21 cellular contexts compared by ENCODE assay signal in the genomic region with DNA sequence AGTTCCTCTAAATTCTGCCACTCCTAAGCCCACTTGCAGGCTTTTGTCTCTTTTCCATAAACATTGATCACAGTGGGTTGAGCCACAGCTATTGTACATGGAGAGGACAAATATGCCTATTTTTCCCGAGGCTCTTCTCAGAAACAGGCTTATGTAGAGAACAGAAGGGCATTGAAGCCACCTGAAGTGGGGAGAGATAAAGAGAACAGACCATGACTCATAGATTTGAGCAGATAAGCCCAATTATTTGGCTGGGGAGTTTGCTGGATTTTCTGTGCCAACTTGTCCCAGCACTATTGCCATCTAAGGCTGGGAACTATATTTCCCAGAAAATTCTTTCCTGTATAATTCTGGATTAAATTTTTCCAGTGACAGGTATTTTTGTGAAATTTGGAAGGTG.
"Had no signal": no experiment of that assay in that cellular context is flagged by ENCODE, and none has a peak within 500 bp of the region (broad histone marks: within the 10 kb centered on the region; RNA-seq: fewer than 3 reads in every experiment).

No MANE protein-coding gene starts in this region.

- DNase-seq: activated CD4-positive, alpha-beta memory T cell treated with anti-CD3 and anti-CD28 coated beads, Interleukin-2, amount 10 ng/mL, durations not matched to agents 7 days and 5 days; activated CD4-positive, alpha-beta T cell treated with anti-CD3 and anti-CD28 coated beads, Interleukin-2, amount 10 ng/mL, durations not matched to agents 24 days and 14 days; activated effector memory CD4-positive, alpha-beta T cell treated with anti-CD3 and anti-CD28 coated beads, Interleukin-2, amount 50 U/mL, for 16 hours; activated naive CD4-positive, alpha-beta T cell treated with anti-CD3 and anti-CD28 coated beads, Interleukin-2, amount 50 U/mL, for 16 hours; activated naive CD8-positive, alpha-beta T cell treated with anti-CD3 and anti-CD28 coated beads, Interleukin-2, amount 50 U/mL, for 24 hours; activated T-cell treated with anti-CD3 and anti-CD28 coated beads, Interleukin-2, amount 50 U/mL, for 72 hours; effector CD4-positive, alpha-beta T cell; erythroblast; foreskin fibroblast; kidney; left lung; naive thymus-derived CD8-positive, alpha-beta T cell; retina; stimulated activated CD4-positive, alpha-beta T cell treated with anti-CD3 and anti-CD28 coated beads, Interleukin-4, amount 100 ng/mL, for 1 hour; stimulated activated naive CD8-positive, alpha-beta T cell treated with anti-CD3 and anti-CD28 coated beads, Interleukin-15, Interleukin-2, amounts not matched to agents 100 U/mL and 50 U/mL, for 24 hours; thyroid gland had no signal

- H3K36me3 ChIP-seq: cardiac muscle cell, left lung, neural progenitor cell, thyroid gland had no signal

- H3K27me3 ChIP-seq: body of pancreas, cardiac muscle cell, left lung, neural progenitor cell, thyroid gland had no signal

- H3K4me1 ChIP-seq: body of pancreas, left lung, neural progenitor cell, thyroid gland had no signal

- H3K4me2 ChIP-seq: neural progenitor cell had no signal

- H2AFZ ChIP-seq: neural progenitor cell had no signal

- H3K9me3 ChIP-seq: body of pancreas, left lung, thyroid gland had no signal

- H3K4me3 ChIP-seq: body of pancreas, cardiac muscle cell, left lung, lung, neural progenitor cell, thyroid gland had no signal

- H3K27ac ChIP-seq: body of pancreas, cardiac muscle cell, left lung, neural progenitor cell, thyroid gland, VCaP had no signal

- H3K9ac ChIP-seq: neural progenitor cell had no signal
